In the genomic region with DNA sequence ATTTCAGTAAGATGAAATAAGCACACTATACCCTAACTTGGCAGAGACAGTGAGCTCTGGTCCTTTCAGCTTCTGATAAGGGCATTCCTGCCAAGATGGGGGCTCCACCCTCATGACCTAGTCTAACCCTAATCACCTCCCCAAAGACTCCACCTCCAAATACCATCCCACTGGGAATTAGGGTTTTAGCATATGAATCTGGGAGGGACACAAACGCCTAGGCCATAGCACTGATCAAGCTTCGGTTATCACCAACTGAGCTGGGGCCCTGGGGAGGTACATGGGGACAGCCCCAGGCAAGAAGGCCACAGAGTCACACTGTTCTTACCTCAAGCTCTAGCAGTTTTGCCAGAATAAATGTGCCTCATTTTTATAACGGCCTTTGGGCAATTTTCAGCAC, we compare ENCODE assay signal across 17 cellular contexts. TPM values are rescaled to one million over a fixed set of nuclear protein-coding genes. Genes with fewer than 3 reads are reported as not detected.
DNase-seq lines count a peak whose midpoint lies in the region; ATAC-seq and TF ChIP-seq lines count a peak whose summit lies in the region.
"Had no signal": no experiment of that assay in that cellular context is flagged by ENCODE, and none has a peak within 500 bp of the region (broad histone marks: within the 10 kb centered on the region; RNA-seq: fewer than 3 reads in every experiment).

No MANE protein-coding gene starts in this region.

- TF ChIP-seq POLR2A in erythroblast (IDR thresholded peaks at IDR 0.05; ENCODE audit: low read length): no peak

- no peak overlapping the region for H3K9ac ChIP-seq in NT2/D1 (ENCODE audit: insufficient read length, low read depth)
- H3K9ac ChIP-seq: GM23248 had no signal

- peaks cover 10% of the 10 kb centered on the region for H3K9me3 Mint-ChIP-seq in GM23338
- peaks cover 9% of the 10 kb centered on the region for H3K9me3 Mint-ChIP-seq in stimulated activated memory B cell treated with anti-CD40 and anti-IgM and Interleukin-4, amounts not matched to agents 10 μg/mL and 1 μg/mL and 100 μg/mL, for 72 hours
- H3K9me3 Mint-ChIP-seq in T-helper 2 cell treated with Interferon-gamma antibody and Interleukin-4, amounts not matched to agents 5 μg/mL and 100 μg/mL, for 36 hours: peaks cover 21% of the 10 kb centered on the region

- peaks cover 100% of the 10 kb centered on the region for H3K79me2 ChIP-seq in GM23338 (replicated peaks; ENCODE audit: insufficient read depth)

- H3K27me3 ChIP-seq in GM23338 (ENCODE audit: insufficient read depth): no peaks in the 10 kb centered on the region
- H3K27me3 ChIP-seq in NT2/D1 (ENCODE audit: insufficient read depth, insufficient read length): no peaks in the 10 kb centered on the region

- H3F3A ChIP-seq in GM23338 (replicated peaks; ENCODE audit: low read depth): no peaks in the 10 kb centered on the region

- H3K4me3 ChIP-seq in GM23338 (no peak overlapping the region), NT2/D1 (ENCODE audit: insufficient read length, low read depth) (no peak overlapping the region)
- H3K4me3 ChIP-seq: GM23248 had no signal

- H3K36me3 ChIP-seq in GM23338 (ENCODE audit: insufficient read depth) (no peaks in the 10 kb centered on the region), NT2/D1 (ENCODE audit: insufficient read depth, insufficient read length, low read length) (no peaks in the 10 kb centered on the region)

- peak overlapping the region; percentile 39; the same call in 1 of the 2 replicates for H3K4me2 ChIP-seq in GM23338

- no peak overlapping the region for H3K27ac Mint-ChIP-seq in GM23338
- no peak overlapping the region for H3K27ac Mint-ChIP-seq in stimulated activated memory B cell treated with anti-CD40 and anti-IgM and Interleukin-4, amounts not matched to agents 10 μg/mL and 1 μg/mL and 100 μg/mL, for 72 hours
- H3K27ac Mint-ChIP-seq in T-helper 2 cell treated with Interferon-gamma antibody and Interleukin-4, amounts not matched to agents 5 μg/mL and 100 μg/mL, for 36 hours: no peak overlapping the region
- H3K27ac Mint-ChIP-seq: B cell, CD14-positive monocyte, T-cell had no signal

- no peaks in the 10 kb centered on the region for H3K9me2 ChIP-seq in GM23338 (ENCODE audit: insufficient read depth)

- peaks cover 20% of the 10 kb centered on the region for H3K9me3 ChIP-seq in NT2/D1 (ENCODE audit: insufficient read depth, low read length)

- H2AFZ ChIP-seq in GM23338: no peak overlapping the region
- H2AFZ ChIP-seq: GM23248 had no signal

- H3K27me3 Mint-ChIP-seq in GM23338 (ENCODE audit: insufficient read depth, low read depth, poor library complexity): peaks cover 5% of the 10 kb centered on the region
- no peaks in the 10 kb centered on the region for H3K27me3 Mint-ChIP-seq in stimulated activated memory B cell treated with anti-CD40 and anti-IgM and Interleukin-4, amounts not matched to agents 10 μg/mL and 1 μg/mL and 100 μg/mL, for 72 hours
- H3K27me3 Mint-ChIP-seq in T-helper 2 cell treated with Interferon-gamma antibody and Interleukin-4, amounts not matched to agents 5 μg/mL and 100 μg/mL, for 36 hours (ENCODE audit: low read depth): no peaks in the 10 kb centered on the region
- H3K27me3 Mint-ChIP-seq: B cell, T-cell had no signal

- H3K4me1 ChIP-seq in GM23338 (ENCODE audit: insufficient read depth) (peaks cover 38% of the 10 kb centered on the region), NT2/D1 (ENCODE audit: insufficient read depth, insufficient read length) (no peaks in the 10 kb centered on the region)

- TF ChIP-seq CTCF in GM23338 (conservative IDR thresholded peaks at IDR 0.05; ENCODE audit: low read depth in 2 of 2) (no peak), GM10266 (IDR thresholded peaks at IDR 0.05; ENCODE audit: control insufficient read depth, insufficient read depth, low read depth, missing control alignments) (no peak)

- no peak overlapping the region for H3K4me3 Mint-ChIP-seq in GM23338
- no peak overlapping the region for H3K4me3 Mint-ChIP-seq in stimulated activated memory B cell treated with anti-CD40 and anti-IgM and Interleukin-4, amounts not matched to agents 10 μg/mL and 1 μg/mL and 100 μg/mL, for 72 hours
- H3K4me3 Mint-ChIP-seq in T-helper 2 cell treated with Interferon-gamma antibody and Interleukin-4, amounts not matched to agents 5 μg/mL and 100 μg/mL, for 36 hours: no peak overlapping the region
- H3K4me3 Mint-ChIP-seq: B cell, CD14-positive monocyte, T-cell had no signal

- ATAC-seq in GM23338: peak; percentile 97
- ATAC-seq in stimulated activated memory B cell treated with anti-CD40 and anti-IgM and Interleukin-4, amounts not matched to agents 10 μg/mL and 1 μg/mL and 100 μg/mL, for 72 hours: peak; percentile 70
- ATAC-seq: Panc1, T-cell had no signal

- DNase-seq in GM23338 (ENCODE audit: low spot score): peak; percentile 87
- DNase-seq in NT2/D1 (ENCODE audit: low read depth, low spot score): peak; percentile 73
- DNase-seq in erythroblast (lab: John Stamatoyannopoulos, UW): peak; percentile 46 to 60
- no peak for DNase-seq in stimulated activated CD4-positive, alpha-beta T cell treated with anti-CD3 and anti-CD28 coated beads, Interleukin-4, amount 100 ng/mL, for 4 hours
- DNase-seq in GM10266 (ENCODE audit: extremely low spot score): no peak
- no peak for DNase-seq in T-helper 2 cell treated with Interferon-gamma antibody and Interleukin-4, amounts not matched to agents 5 μg/mL and 100 μg/mL, for 36 hours (ENCODE audit: low spot score)
- DNase-seq: DMS53, GM23248, NCI-H1092, NCI-H1436 treated with DMSO at 0.1 percent for 48 hours, NCI-H1930, NCI-H510A, T-cell had no signal

- peaks cover 46% of the 10 kb centered on the region for H3K4me1 Mint-ChIP-seq in GM23338
- H3K4me1 Mint-ChIP-seq in stimulated activated memory B cell treated with anti-CD40 and anti-IgM and Interleukin-4, amounts not matched to agents 10 μg/mL and 1 μg/mL and 100 μg/mL, for 72 hours: peaks cover 35% of the 10 kb centered on the region
- H3K4me1 Mint-ChIP-seq in T-helper 2 cell treated with Interferon-gamma antibody and Interleukin-4, amounts not matched to agents 5 μg/mL and 100 μg/mL, for 36 hours (ENCODE audit: low read depth): peaks cover 9% of the 10 kb centered on the region
- H3K4me1 Mint-ChIP-seq: CD14-positive monocyte had no signal

- peaks cover 16% of the 10 kb centered on the region for H4K20me1 ChIP-seq in GM23338 (replicated peaks; ENCODE audit: insufficient read depth)

- H3K27ac ChIP-seq in GM23338 (ENCODE audit: low read depth): no peak overlapping the region
- H3K27ac ChIP-seq: GM23248 had no signal

- peaks cover 21% of the 10 kb centered on the region for H3K36me3 Mint-ChIP-seq in GM23338 (ENCODE audit: low read depth)
- H3K36me3 Mint-ChIP-seq in stimulated activated memory B cell treated with anti-CD40 and anti-IgM and Interleukin-4, amounts not matched to agents 10 μg/mL and 1 μg/mL and 100 μg/mL, for 72 hours: peaks cover 36% of the 10 kb centered on the region
- H3K36me3 Mint-ChIP-seq in T-helper 2 cell treated with Interferon-gamma antibody and Interleukin-4, amounts not matched to agents 5 μg/mL and 100 μg/mL, for 36 hours (ENCODE audit: low read depth): peaks cover 20% of the 10 kb centered on the region
- H3K36me3 Mint-ChIP-seq: CD14-positive monocyte had no signal

TF ChIP-seq in GM23338, 12 proteins besides CTCF, POLR2A, EP300 and RAD21 (continues in another document):
- TF ChIP-seq CREB1 (CRISPR knock-in tag; IDR thresholded peaks at IDR 0.05; ENCODE audit: low read depth): no peak
- no peak for TF ChIP-seq EZH2phosphoT487 (IDR thresholded peaks at IDR 0.05; ENCODE audit: unreplicated experiment)
- TF ChIP-seq STAT1 (IDR thresholded peaks at IDR 0.05; ENCODE audit: unreplicated experiment): no peak
- no peak for TF ChIP-seq ZNF114 (CRISPR knock-in tag; IDR thresholded peaks at IDR 0.05)
- no peak for TF ChIP-seq JUNB (IDR thresholded peaks at IDR 0.05; ENCODE audit: unreplicated experiment)
- no peak for TF ChIP-seq NANOG (IDR thresholded peaks at IDR 0.05; ENCODE audit: borderline replicate concordance)
- no peak for TF ChIP-seq EZH2 (IDR thresholded peaks at IDR 0.05; ENCODE audit: low read depth, unreplicated experiment)

RNA-seq across cellular contexts. Expression of a gene that starts 31.4 kb away (rescaled TPM):
- total RNA-seq in GM23338 (2014; rRNA removed; shearing (Covaris generic)): 47.0 and 51.8 TPM in 2 replicates
- 115 and 125 TPM in 2 replicates for polyA plus RNA-seq in GM23338 (2016; fragmentation: Nextera tagmentation; extraction: Ambion mirVana)

Comparison
In these comparisons a context has a peak if more than half of its experiments do, and no peak if none do; other contexts are left out.
1. DNase-seq: peak in GM23338 (single experiment), NT2/D1 (single experiment) and erythroblast (2 of 2); none in stimulated activated CD4-positive, alpha-beta T cell treated with anti-CD3 and anti-CD28 coated beads, Interleukin-4, amount 100 ng/mL, for 4 hours (0 of 2), GM10266 (single experiment) and T-helper 2 cell treated with Interferon-gamma antibody and Interleukin-4, amounts not matched to agents 5 μg/mL and 100 μg/mL, for 36 hours (single experiment).